ENCODE assay signal across 12 cellular contexts in genomic region chr12:47577213-47577612, GRCh38.
"Had no signal": no experiment of that assay in that cellular context is flagged by ENCODE, and none has a peak within 500 bp of the region (broad histone marks: within the 10 kb centered on the region; RNA-seq: fewer than 3 reads in every experiment).

No MANE protein-coding gene starts in this region.

- H3K4me1 ChIP-seq: foreskin keratinocyte had no signal

- DNase-seq: activated CD4-positive, alpha-beta T cell treated with anti-CD3 and anti-CD28 coated beads, Interleukin-2, amount 50 U/mL, for 4 hours; activated CD8-positive, alpha-beta memory T cell treated with anti-CD3 and anti-CD28 coated beads, Interleukin-2, amount 10 ng/mL, durations not matched to agents 7 days and 5 days; activated effector memory CD4-positive, alpha-beta T cell treated with Interleukin-2 at 50 U/mL for 16 hours; activated T-cell treated with anti-CD3 and anti-CD28 coated beads, Interleukin-2, amount 50 U/mL, for 24 hours; dorsolateral prefrontal cortex; foreskin keratinocyte; natural killer cell; stimulated activated CD4-positive, alpha-beta T cell treated with anti-CD3 and anti-CD28 coated beads, Interleukin-12 subunit alpha, Interleukin-12 subunit beta, amount 100 ng/mL, for 4 hours; stimulated activated naive CD4-positive, alpha-beta T cell; trophoblast cell had no signal

- H3K9me3 ChIP-seq: esophagus muscularis mucosa had no signal

- H3K36me3 ChIP-seq: esophagus muscularis mucosa had no signal

- H3K27ac ChIP-seq: esophagus muscularis mucosa, foreskin keratinocyte had no signal

- H3K27me3 ChIP-seq: dorsolateral prefrontal cortex, esophagus muscularis mucosa had no signal

- H3K4me3 ChIP-seq: esophagus muscularis mucosa had no signal

- ATAC-seq: activated CD8-positive, alpha-beta memory T cell treated with anti-CD3 and anti-CD28 coated beads, Interleukin-2, amount 10 ng/mL, durations not matched to agents 7 days and 5 days; foreskin keratinocyte; left lobe of liver; natural killer cell had no signal
